In genomic region chr21:41952568-41953248, GRCh38 we compare ENCODE assay signal across 8 cellular contexts. TPM values are rescaled to one million over a fixed set of nuclear protein-coding genes. Genes with fewer than 3 reads are reported as not detected.
DNase-seq lines count a peak whose midpoint lies in the region; ATAC-seq and TF ChIP-seq lines count a peak whose summit lies in the region.

No MANE protein-coding gene starts in this region.

- H3K9ac ChIP-seq in BLaER1 (peak overlapping the region; percentile 81), colonic mucosa (ENCODE audit: low read depth in 2 of 2, low read length in 2 of 2) (peak overlapping the region; percentile 59 to 88), muscle layer of colon (ENCODE audit: low read length) (no peak overlapping the region)

- DNase-seq in KBM-7: peak; percentile 22
- DNase-seq in colonic mucosa: peak; percentile 33
- no peak for DNase-seq in pons (ENCODE audit: low spot score)
- no peak for DNase-seq in COLO829 (ENCODE audit: low spot score)
- no peak for DNase-seq in effector CD8-positive, alpha-beta T cell (lab: John Stamatoyannopoulos, UW)

- no peaks in the 10 kb centered on the region for H3K9me3 ChIP-seq in BLaER1
- H3K9me3 ChIP-seq in colonic mucosa: no peaks in the 10 kb centered on the region
- H3K9me3 ChIP-seq in muscle layer of colon (ENCODE audit: low read length): no peaks in the 10 kb centered on the region

- in situ Hi-C loops in KBM-7 (cut with MboI; ENCODE audit: low pct_unique_long_range_greater_than_20kb, low sequenced_read_pairs): no loop called here

- H3K36me3 ChIP-seq in BLaER1 (peaks cover 20% of the 10 kb centered on the region), colonic mucosa (no peaks in the 10 kb centered on the region), muscle layer of colon (ENCODE audit: insufficient read depth, low read length) (no peaks in the 10 kb centered on the region)

- H4K20me1 ChIP-seq in BLaER1: peaks cover 44% of the 10 kb centered on the region

- H3K4me3 ChIP-seq in BLaER1 (peak overlapping the region; percentile 74), colonic mucosa (peak overlapping the region; percentile 71), muscle layer of colon (ENCODE audit: low read depth in 1 of 2, low read length in 2 of 2) (peak overlapping the region; percentile 46 to 61)

- no peak for ATAC-seq in HG02840 (IDR thresholded peaks at IDR 0.05; ENCODE audit: low FRiP score, unreplicated experiment)

- peak overlapping the region; percentile 79 for H3K27ac ChIP-seq in BLaER1
- no peak overlapping the region for H3K27ac ChIP-seq in colonic mucosa
- peak overlapping the region; percentile 20 for H3K27ac ChIP-seq in muscle layer of colon (ENCODE audit: low read depth, low read length)

- H3K4me2 ChIP-seq in BLaER1: peak overlapping the region; percentile 99

- intact Hi-C loops in colonic mucosa (cut with DNase I): no loop called here

- no peak for TF ChIP-seq CTCF in colonic mucosa (IDR thresholded peaks at IDR 0.05)

- H3K4me1 ChIP-seq in BLaER1 (peaks cover 57% of the 10 kb centered on the region), colonic mucosa (peaks cover 5% of the 10 kb centered on the region), muscle layer of colon (ENCODE audit: insufficient read depth, low read length) (peaks cover 37% of the 10 kb centered on the region)

- H3K27me3 ChIP-seq in BLaER1: no peaks in the 10 kb centered on the region
- H3K27me3 ChIP-seq in colonic mucosa: no peaks in the 10 kb centered on the region
- H3K27me3 ChIP-seq in muscle layer of colon (ENCODE audit: control insufficient read depth in 1 of 2, insufficient read depth in 2 of 2, low read length in 2 of 2): no peaks in the 10 kb centered on the region

RNA-seq across cellular contexts. Expression of gene C2CD2, which starts 1.1 kb away (rescaled TPM):
- total RNA-seq in colonic mucosa: 10 to 100 TPM; 13.3 to 16.1 TPM

RNA-seq across cellular contexts. Expression of gene ZBTB21, which starts 57.5 kb away (rescaled TPM):
- 10 to 100 TPM; 10.2 to 15.1 TPM for total RNA-seq in colonic mucosa

Comparison
In these comparisons a context has a peak if more than half of its experiments do, and no peak if none do; other contexts are left out.
1. DNase-seq: peak in KBM-7 (single experiment) and colonic mucosa (single experiment); none in pons (single experiment), COLO829 (single experiment) and effector CD8-positive, alpha-beta T cell (single experiment).
2. Peak in every context shown above with its lines, with median percentiles within 50 percentile points of each other: H3K4me3 ChIP-seq.